ENCODE assay signal across 8 cellular contexts in genomic region chr9:19925674-19926503, GRCh38.
DNase-seq lines count a peak whose midpoint lies in the region; ATAC-seq and TF ChIP-seq lines count a peak whose summit lies in the region.

No MANE protein-coding gene starts in this region.

- H2BK15ac ChIP-seq in neuronal stem cell (ENCODE audit: low read length), result no peak overlapping the region

- H3K9ac ChIP-seq in neuronal stem cell (ENCODE audit: low read depth, low read length, poor library complexity) (no peak overlapping the region), subcutaneous abdominal adipose tissue (ENCODE audit: low read length in 5 of 5) (peak overlapping the region in 1 of 5 donors; percentile 32)

- H3K9me3 ChIP-seq in neuronal stem cell (replicated peaks in 1 of 2; ENCODE audit: control insufficient read depth in 2 of 2, insufficient read depth in 1 of 2, low read depth in 1 of 2, low read length in 2 of 2), result no peaks in the 10 kb centered on the region
- H3K9me3 ChIP-seq in subcutaneous abdominal adipose tissue (ENCODE audit: control insufficient read depth in 5 of 5, low read length in 5 of 5), result no peaks in the 10 kb centered on the region

- DNase-seq in DMS79 (lab: John Stamatoyannopoulos, UW), result peak; percentile 55
- peak; percentile 70 for DNase-seq in RKO (ENCODE audit: low spot score)
- peak; percentile 61 for DNase-seq in activated T-helper 9 cell treated with anti-CD3 and anti-CD28 coated beads, Interleukin-2, amount 50 U/mL, for 16 hours (ENCODE audit: low read depth)
- peak; percentile 80 to 87 for DNase-seq in foreskin keratinocyte
- DNase-seq in neuronal stem cell (ENCODE audit: low spot score), result peak; percentile 81

- H3K14ac ChIP-seq in neuronal stem cell (ENCODE audit: low read length), result no peak overlapping the region

- H2BK120ac ChIP-seq in neuronal stem cell (ENCODE audit: low read depth, low read length), result no peak overlapping the region

- H4K91ac ChIP-seq in neuronal stem cell (ENCODE audit: low read depth, low read length, poor library complexity), result no peak overlapping the region

- ATAC-seq in GM21576 (IDR thresholded peaks at IDR 0.05; ENCODE audit: unreplicated experiment) (peak; percentile 96), foreskin keratinocyte (peak; percentile 88)

- H3K27ac ChIP-seq in foreskin keratinocyte (no peak overlapping the region), neuronal stem cell (replicated peaks; ENCODE audit: low read length) (no peak overlapping the region), subcutaneous abdominal adipose tissue (ENCODE audit: low read depth, low read length) (no peak overlapping the region)

- no CpG with 5 or more reads among the region's 20 CpGs for WGBS in neuronal stem cell (ENCODE audit: extremely low coverage in 2 of 2, insufficient read length in 2 of 2, insufficient replicate concordance in 1 of 2), 2 donors

- H3K23ac ChIP-seq in neuronal stem cell (ENCODE audit: low read depth, low read length, poor library complexity), result no peak overlapping the region

- no peak overlapping the region for H3K4ac ChIP-seq in neuronal stem cell (ENCODE audit: low read length)

- H3K4me1 ChIP-seq in foreskin keratinocyte (no peaks in the 10 kb centered on the region), neuronal stem cell (ENCODE audit: control insufficient read depth in 2 of 2, insufficient read depth in 1 of 2, low read depth in 1 of 2, low read length in 2 of 2) (peaks cover 0 to 7% of the 10 kb centered on the region in 2 donors), subcutaneous abdominal adipose tissue (ENCODE audit: control insufficient read depth in 5 of 5, insufficient read depth in 5 of 5, low read length in 5 of 5) (peaks cover 0 to 8% (median 7%) of the 10 kb centered on the region in 5 donors)

- H2BK12ac ChIP-seq in neuronal stem cell (ENCODE audit: low read length), result no peak overlapping the region

- H3K4me2 ChIP-seq in neuronal stem cell (ENCODE audit: insufficient read depth, low read length, poor library complexity, severe bottlenecking), result peak overlapping the region; percentile 60

- H3K18ac ChIP-seq in neuronal stem cell (ENCODE audit: low read length), result no peak overlapping the region

- no peaks in the 10 kb centered on the region for H3K79me1 ChIP-seq in neuronal stem cell (ENCODE audit: low read depth, low read length)

- H3K27me3 ChIP-seq in foreskin keratinocyte, result peaks cover 13% of the 10 kb centered on the region
- H3K27me3 ChIP-seq in neuronal stem cell (ENCODE audit: control insufficient read depth in 3 of 3, insufficient read depth in 3 of 3, low read depth in 1 of 3, low read length in 3 of 3), result peaks cover 0 to 2% (median 0%) of the 10 kb centered on the region in 3 experiments
- peaks cover 0 to 10% (median 0%) of the 10 kb centered on the region in 5 donors for H3K27me3 ChIP-seq in subcutaneous abdominal adipose tissue (ENCODE audit: control insufficient read depth in 5 of 5, insufficient read depth in 4 of 5, low read length in 5 of 5)

- H4K8ac ChIP-seq in neuronal stem cell (ENCODE audit: low read depth, low read length), result no peak overlapping the region

- H2AK5ac ChIP-seq in neuronal stem cell (ENCODE audit: low read depth, low read length), result no peak overlapping the region

- peak; percentile 98 for TF ChIP-seq CTCF in foreskin keratinocyte (conservative IDR thresholded peaks at IDR 0.05)

- no peak for TF ChIP-seq EP300 in Ishikawa (IDR thresholded peaks at IDR 0.05; ENCODE audit: borderline replicate concordance)

- H3K4me3 ChIP-seq in neuronal stem cell (ENCODE audit: low read length in 2 of 2), result peak overlapping the region in 1 of 2 donors; percentile 21
- H3K4me3 ChIP-seq in subcutaneous abdominal adipose tissue (ENCODE audit: low read depth in 1 of 5, low read length in 5 of 5), result peak overlapping the region; percentile 48 to 77 (median 69)

- no peak overlapping the region for H2BK5ac ChIP-seq in neuronal stem cell (ENCODE audit: low read length)

- peak overlapping the region; percentile 81 for H2AFZ ChIP-seq in neuronal stem cell (ENCODE audit: low read length)

- no peaks in the 10 kb centered on the region for H3K36me3 ChIP-seq in neuronal stem cell (replicated peaks in 1 of 2; ENCODE audit: control insufficient read depth in 2 of 2, insufficient read depth in 2 of 2, low read length in 2 of 2)
- no peaks in the 10 kb centered on the region for H3K36me3 ChIP-seq in subcutaneous abdominal adipose tissue (ENCODE audit: control insufficient read depth in 5 of 5, insufficient read depth in 5 of 5, low read length in 5 of 5)

- peak; percentile 89 for TF ChIP-seq RAD21 in Ishikawa (IDR thresholded peaks at IDR 0.05; ENCODE audit: low read depth)

TF ChIP-seq in Ishikawa, 13 proteins besides CTCF, POLR2A, EP300 and RAD21:
- TF ChIP-seq YY1 (IDR thresholded peaks at IDR 0.05; ENCODE audit: low read depth) (0 out of 2 replicates have a peak, but pooled peaks have one; percentile 53), FOXM1 (IDR thresholded peaks at IDR 0.05; ENCODE audit: borderline replicate concordance, low read depth) (no peak)
TF ChIP-seq in Ishikawa: peak in this region for 1.
